In the genomic region with DNA sequence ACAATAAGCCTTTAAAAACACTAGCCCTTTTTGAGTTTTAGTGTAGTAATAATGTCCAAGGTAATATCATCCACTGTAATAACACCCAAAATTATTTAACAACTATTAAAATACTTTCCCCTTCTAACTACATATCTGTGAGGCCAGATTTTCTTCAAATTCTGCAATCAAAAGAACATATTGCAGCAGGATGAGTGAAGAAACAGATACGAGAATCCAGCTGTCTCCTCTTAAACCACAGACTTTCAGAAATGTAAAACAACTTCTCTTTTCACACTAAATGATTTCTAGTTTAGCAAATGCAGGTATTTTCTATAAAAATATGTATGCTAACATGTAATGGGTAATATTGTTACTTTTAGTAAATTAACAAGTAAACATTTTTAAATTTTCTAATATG, we compare ENCODE assay signal across 28 cellular contexts.
DNase-seq lines count a peak whose midpoint lies in the region; ATAC-seq and TF ChIP-seq lines count a peak whose summit lies in the region.
"Had no signal": no experiment of that assay in that cellular context is flagged by ENCODE, and none has a peak within 500 bp of the region (broad histone marks: within the 10 kb centered on the region; RNA-seq: fewer than 3 reads in every experiment).

No MANE protein-coding gene starts in this region.

- H3K27ac Mint-ChIP-seq in T-helper 2 cell treated with Interferon-gamma antibody and Interleukin-4, amounts not matched to agents 5 μg/mL and 100 μg/mL, for 36 hours = no peak overlapping the region
- H3K27ac Mint-ChIP-seq: B cell; progenitor cell of endocrine pancreas; stimulated activated effector memory CD8-positive, alpha-beta T cell treated with anti-CD3 and anti-CD28 coated beads, Interleukin-12 subunit alpha, Interleukin-12 subunit beta, amount 100 ng/mL, for 72 hours; type B pancreatic cell had no signal

- TF ChIP-seq CTCF in GM12865 (IDR thresholded peaks at IDR 0.05; ENCODE audit: insufficient read depth, low read depth, low read length, missing control alignments) = no peak
- TF ChIP-seq CTCF in choroid plexus epithelial cell (conservative IDR thresholded peaks at IDR 0.05; ENCODE audit: low read depth, low read length) = no peak

- intact Hi-C loops in left cardiac atrium (cut with DNase I) = no loop called here

- H3K4me3 ChIP-seq in GM12865 (ENCODE audit: low read depth, low read length) (no peak overlapping the region), choroid plexus epithelial cell (ENCODE audit: low read depth, low read length) (no peak overlapping the region)
- H3K4me3 ChIP-seq: left ventricle myocardium inferior, right lobe of liver, SJCRH30 had no signal

- H3K4me3 Mint-ChIP-seq in T-helper 2 cell treated with Interferon-gamma antibody and Interleukin-4, amounts not matched to agents 5 μg/mL and 100 μg/mL, for 36 hours = no peak overlapping the region
- H3K4me3 Mint-ChIP-seq: B cell; central memory CD8-positive, alpha-beta T cell; stimulated activated effector memory CD8-positive, alpha-beta T cell treated with anti-CD3 and anti-CD28 coated beads, Interleukin-12 subunit alpha, Interleukin-12 subunit beta, amount 100 ng/mL, for 72 hours; type B pancreatic cell had no signal

- no peaks in the 10 kb centered on the region for H3K9me3 Mint-ChIP-seq in T-helper 2 cell treated with Interferon-gamma antibody and Interleukin-4, amounts not matched to agents 5 μg/mL and 100 μg/mL, for 36 hours
- H3K9me3 Mint-ChIP-seq: central memory CD8-positive, alpha-beta T cell; stimulated activated effector memory CD8-positive, alpha-beta T cell treated with anti-CD3 and anti-CD28 coated beads, Interleukin-12 subunit alpha, Interleukin-12 subunit beta, amount 100 ng/mL, for 72 hours had no signal

- peak; percentile 10 for DNase-seq in GM12865 (ENCODE audit: low read depth)
- peak; percentile 64 for DNase-seq in OCI-M1 (lab: John Stamatoyannopoulos, UW)
- DNase-seq in choroid plexus epithelial cell (ENCODE audit: low read depth) = peak; percentile 25
- no peak for DNase-seq in anterior cingulate cortex (lab: John Stamatoyannopoulos, UW)
- DNase-seq in T-helper 2 cell treated with Interferon-gamma antibody and Interleukin-4, amounts not matched to agents 5 μg/mL and 100 μg/mL, for 36 hours (ENCODE audit: low spot score) = no peak
- no peak for DNase-seq in left cardiac atrium
- DNase-seq: activated CD4-positive, alpha-beta T cell treated with anti-CD3 and anti-CD28 coated beads for 4 hours; activated T-cell treated with anti-CD3 and anti-CD28 coated beads for 4 hours; DMS53; KBM-7; left ventricle myocardium inferior; mesendoderm; NCI-H1436 treated with DMSO at 0.1 percent for 48 hours; NCI-H446; NCI-H82; right lobe of liver; SJCRH30; stimulated activated CD4-positive, alpha-beta T cell treated with anti-CD3 and anti-CD28 coated beads, Interleukin-4, amount 100 ng/mL, for 24 hours; substantia nigra; T-helper 1 cell had no signal

- H3K36me3 Mint-ChIP-seq in T-helper 2 cell treated with Interferon-gamma antibody and Interleukin-4, amounts not matched to agents 5 μg/mL and 100 μg/mL, for 36 hours (ENCODE audit: low read depth) = no peaks in the 10 kb centered on the region
- H3K36me3 Mint-ChIP-seq: stimulated activated effector memory CD8-positive, alpha-beta T cell treated with anti-CD3 and anti-CD28 coated beads, Interleukin-12 subunit alpha, Interleukin-12 subunit beta, amount 100 ng/mL, for 72 hours had no signal

- H3K4me1 Mint-ChIP-seq in T-helper 2 cell treated with Interferon-gamma antibody and Interleukin-4, amounts not matched to agents 5 μg/mL and 100 μg/mL, for 36 hours (ENCODE audit: low read depth) = no peaks in the 10 kb centered on the region
- H3K4me1 Mint-ChIP-seq: B cell; central memory CD8-positive, alpha-beta T cell; stimulated activated effector memory CD8-positive, alpha-beta T cell treated with anti-CD3 and anti-CD28 coated beads, Interleukin-12 subunit alpha, Interleukin-12 subunit beta, amount 100 ng/mL, for 72 hours had no signal

- ATAC-seq in HG03432 (IDR thresholded peaks at IDR 0.05; ENCODE audit: unreplicated experiment) = peak; percentile 61
- no peak for ATAC-seq in HG03095 (IDR thresholded peaks at IDR 0.05; ENCODE audit: unreplicated experiment)
- ATAC-seq in left cardiac atrium = no peak
- ATAC-seq: Panc1; right lobe of liver; stimulated activated effector memory CD8-positive, alpha-beta T cell treated with anti-CD3 and anti-CD28 coated beads, Interleukin-12 subunit alpha, Interleukin-12 subunit beta, amount 100 ng/mL, for 72 hours had no signal

- H3K27me3 Mint-ChIP-seq in T-helper 2 cell treated with Interferon-gamma antibody and Interleukin-4, amounts not matched to agents 5 μg/mL and 100 μg/mL, for 36 hours (ENCODE audit: low read depth) = peaks cover 5% of the 10 kb centered on the region
- H3K27me3 Mint-ChIP-seq: B cell; central memory CD8-positive, alpha-beta T cell; progenitor cell of endocrine pancreas; type B pancreatic cell had no signal

Comparison
In these comparisons a context has a peak if more than half of its experiments do, and no peak if none do; other contexts are left out.
1. DNase-seq: peak in GM12865 (single experiment), OCI-M1 (single experiment) and choroid plexus epithelial cell (single experiment); none in anterior cingulate cortex (0 of 58), T-helper 2 cell treated with Interferon-gamma antibody and Interleukin-4, amounts not matched to agents 5 μg/mL and 100 μg/mL, for 36 hours (single experiment) and left cardiac atrium (single experiment).